In genomic region chr4:165328101-165328425, GRCh38 we compare ENCODE assay signal across 8 cellular contexts. TPM values are rescaled to one million over a fixed set of nuclear protein-coding genes. Genes with fewer than 3 reads are reported as not detected.
DNase-seq lines count a peak whose midpoint lies in the region; FAIRE-seq and TF ChIP-seq lines count a peak whose summit lies in the region.

No MANE protein-coding gene starts in this region.

- TF ChIP-seq EP300 in H1 (IDR thresholded peaks at IDR 0.05; ENCODE audit: borderline replicate concordance in 1 of 2, low read depth in 2 of 2, low read length in 2 of 2) (no peak), ovary (IDR thresholded peaks at IDR 0.05) (no peak)

- H2BK15ac ChIP-seq in H1 (ENCODE audit: low read length): no peak overlapping the region

- H3K14ac ChIP-seq in H1 (ENCODE audit: insufficient read length): peak overlapping the region; percentile 25

- H3K4me3 Mint-ChIP-seq in glutamatergic neuron (ENCODE audit: unreplicated experiment): no peak overlapping the region

- H3K56ac ChIP-seq in H1 (replicated peaks; ENCODE audit: insufficient read length, low read depth, low read length): peak overlapping the region; percentile 88

- peak overlapping the region; percentile 19 for H3K18ac ChIP-seq in H1 (ENCODE audit: extremely low read depth, low read length)

- H4K20me1 ChIP-seq in KMS-11 (ENCODE audit: insufficient read depth): peaks cover 22% of the 10 kb centered on the region; the same call in 1 of the 2 replicates
- H4K20me1 ChIP-seq in H1 (replicated peaks in 1 of 2; ENCODE audit: control insufficient read depth in 1 of 2, insufficient read depth in 2 of 2, low read length in 2 of 2): peaks cover 20 to 26% of the 10 kb centered on the region in 2 experiments

- WGBS in H1 (ENCODE audit: extremely low coverage in 1 of 2, insufficient coverage in 1 of 2, insufficient read length in 1 of 2, insufficient replicate concordance in 2 of 2, low coverage in 1 of 2, low lambda C conversion rate in 2 of 2, missing lambda C conversion rate in 1 of 2), 2 experiments: 2% methylated on average over 7 of the region's 7 CpGs; no CpG with 5 or more reads in 1 of the 2 experiments
- WGBS in ovary, 3 donors: 0 to 1% (median 1%) methylated on average over 7 of the region's 7 CpGs

- H2BK12ac ChIP-seq in H1 (ENCODE audit: low read depth, low read length): peak overlapping the region; percentile 40; the same call in 1 of the 2 replicates

- POLR2A ChIA-PET in H1 (lab: Charles Lee; ENCODE audit: partially characterized antibody): interaction anchor here (1.4 kb wide), 1 partner anchor 197 kb away, joined by 4 read pairs; no protein-coding TSS in a partner anchor

- H3K27ac ChIP-seq in KMS-11: peak overlapping the region; percentile 12
- H3K27ac ChIP-seq in H1 (ENCODE audit: low read depth, low read length): peak overlapping the region; percentile 32; the same call in 1 of the 2 replicates
- H3K27ac ChIP-seq in ovary: peak overlapping the region; percentile 60 to 82

- no peak for FAIRE-seq in H1 (lab: Jason Lieb, UNC)

- H2BK120ac ChIP-seq in H1 (replicated peaks; ENCODE audit: low read depth, low read length): peak overlapping the region; percentile 75

- no peak overlapping the region for H3K23ac ChIP-seq in H1 (ENCODE audit: insufficient read length)

- H3K79me2 ChIP-seq in KMS-11 (ENCODE audit: insufficient read depth, low read depth): peaks cover 53% of the 10 kb centered on the region
- H3K79me2 ChIP-seq in H1 (ENCODE audit: control insufficient read depth in 1 of 2, insufficient read depth in 2 of 2, low read length in 2 of 2): peaks cover 45 to 56% of the 10 kb centered on the region in 2 experiments

- H3K27me3 ChIP-seq in KMS-11 (ENCODE audit: insufficient read depth, low read depth) (no peaks in the 10 kb centered on the region), H1 (replicated peaks in 1 of 4; ENCODE audit: control insufficient read depth in 3 of 4, extremely low read depth in 1 of 4, insufficient read depth in 3 of 4, low read length in 3 of 4) (no peaks in the 10 kb centered on the region), ovary (no peaks in the 10 kb centered on the region)

- H3K4me3 ChIP-seq in KMS-11 (IDR thresholded peaks at IDR 0.05; ENCODE audit: insufficient read depth, low read depth, low read length) (peak overlapping the region; percentile 41), H1 (ENCODE audit: extremely low read depth in 1 of 4, insufficient read depth in 2 of 4, low read depth in 3 of 4, low read length in 4 of 4) (peak overlapping the region; percentile 93 to 98 (median 96)), ovary (peak overlapping the region; percentile 90)

- H2BK5ac ChIP-seq in H1 (ENCODE audit: low read depth, low read length): peak overlapping the region; percentile 87

- H3K9ac ChIP-seq in ES-I3 (ENCODE audit: low read depth, low read length) (peak overlapping the region; percentile 81), KMS-11 (peak overlapping the region; percentile 45; the same call in 1 of the 2 replicates), H1 (replicated peaks in 1 of 4; ENCODE audit: extremely low read depth in 1 of 4, low read depth in 3 of 4, low read length in 3 of 4) (peak overlapping the region; percentile 57 to 97 (median 82))

- H3K9me3 ChIP-seq in ES-I3 (ENCODE audit: control insufficient read depth, insufficient read depth, low read length) (no peaks in the 10 kb centered on the region), H1 (ENCODE audit: insufficient read depth in 2 of 2, low read depth in 1 of 2, low read length in 1 of 2) (no peaks in the 10 kb centered on the region), ovary (no peaks in the 10 kb centered on the region)

- H2BK20ac ChIP-seq in H1 (ENCODE audit: low read length): peak overlapping the region; percentile 13; the same call in 1 of the 2 replicates

- H2AFZ ChIP-seq in KMS-11 (ENCODE audit: low read depth) (peak overlapping the region; percentile 43; the same call in 1 of the 2 replicates), H1 (ENCODE audit: low read length) (0 out of 2 replicates have a peak overlapping the region, but pooled peaks have one; percentile 3)

- TF ChIP-seq POLR2A in H1 (IDR thresholded peaks at IDR 0.05; ENCODE audit: control extremely low read depth in 1 of 2, low read depth in 2 of 2, low read length in 2 of 2) (no peak), ovary (IDR thresholded peaks at IDR 0.05) (no peak)

- H3K79me1 ChIP-seq in H1 (ENCODE audit: low read depth, low read length): no peaks in the 10 kb centered on the region; the same call in 1 of the 2 replicates

- H3K27me3 Mint-ChIP-seq in glutamatergic neuron (ENCODE audit: unreplicated experiment): peaks cover 2% of the 10 kb centered on the region

- peak overlapping the region; percentile 89 for H4K91ac ChIP-seq in H1 (replicated peaks; ENCODE audit: insufficient read length, low read length)

- TF ChIP-seq RAD21 in H1 (IDR thresholded peaks at IDR 0.05 in 1 of 2, conservative IDR thresholded peaks at IDR 0.05 in 1 of 2; ENCODE audit: low read depth in 2 of 2, low read length in 2 of 2): no peak

- H3K4me2 ChIP-seq in KMS-11 (peak overlapping the region; percentile 74), H1 (ENCODE audit: insufficient read depth in 1 of 2, low read depth in 2 of 2, low read length in 2 of 2) (peak overlapping the region; percentile 88 to 90)

- H3K9me3 Mint-ChIP-seq in glutamatergic neuron (ENCODE audit: unreplicated experiment): no peaks in the 10 kb centered on the region

- 0 out of 2 replicates have a peak overlapping the region, but pooled peaks have one; percentile 14 for H2AK5ac ChIP-seq in H1 (ENCODE audit: low read depth, low read length)

- DNase-seq in H1 (ENCODE audit: low read depth in 1 of 2, low spot score in 2 of 2): no peak
- DNase-seq in ovary: no peak
- no peak for DNase-seq in RKO (ENCODE audit: low spot score)
- no peak for DNase-seq in glutamatergic neuron
- no peak for DNase-seq in NCI-H345 (lab: John Stamatoyannopoulos, UW)
- no peak for DNase-seq in NCI-H2029 treated with DMSO at 0.1 percent for 48 hours (lab: John Stamatoyannopoulos, UW)

- peak overlapping the region; percentile 96 for H3K4ac ChIP-seq in H1 (replicated peaks; ENCODE audit: insufficient read length, low read depth, low read length)

- H4K8ac ChIP-seq in H1 (ENCODE audit: extremely low read depth, insufficient read depth, low read length): no peak overlapping the region

- peaks cover 6% of the 10 kb centered on the region for H3K36me3 Mint-ChIP-seq in glutamatergic neuron (ENCODE audit: unreplicated experiment)

- H3K4me1 Mint-ChIP-seq in glutamatergic neuron (ENCODE audit: low read depth, unreplicated experiment): peaks cover 19% of the 10 kb centered on the region

- CTCF ChIA-PET in H1 (lab: Charles Lee; ENCODE audit: partially characterized antibody): interaction anchor here (1.5 to 2.0 kb wide), 3 partner anchors 15 to 196 kb away, joined by 3 to 13 read pairs (median 6); no protein-coding TSS in a partner anchor

- intact Hi-C loops in ovary (cut with DNase I): loop anchor here in 2 of 4 donors (5.0 to 10.0 kb wide), 2 partner anchors 213 to 216 kb away; partner anchors contain the start of gene TMEM192 (in 2 of the 2)

- H3K27ac Mint-ChIP-seq in glutamatergic neuron (ENCODE audit: unreplicated experiment): no peak overlapping the region

- H3K23me2 ChIP-seq in H1 (ENCODE audit: low read depth, low read length): peaks cover 3% of the 10 kb centered on the region

- H3K36me3 ChIP-seq in ES-I3 (ENCODE audit: insufficient read depth, low read length) (no peaks in the 10 kb centered on the region), KMS-11 (ENCODE audit: insufficient read depth) (0 out of 2 replicates have a peak, but pooled peaks cover under 1% of the 10 kb centered on the region), H1 (ENCODE audit: control insufficient read depth in 2 of 4, insufficient read depth in 4 of 4, low read length in 3 of 4) (peaks cover 0 to 26% (median 5%) of the 10 kb centered on the region in 4 experiments; a peak in 2 of 8 replicates), ovary (no peaks in the 10 kb centered on the region)

- peak overlapping the region; percentile 81 for H4K5ac ChIP-seq in H1 (ENCODE audit: insufficient read length, low read depth, low read length)

- H3K4me1 ChIP-seq in ES-I3 (ENCODE audit: insufficient read depth, low read length) (peaks cover 11% of the 10 kb centered on the region; the same call in 1 of the 2 replicates), KMS-11 (ENCODE audit: low read depth, poor library complexity, severe bottlenecking) (peaks cover 62% of the 10 kb centered on the region), H1 (replicated peaks in 1 of 4; ENCODE audit: control insufficient read depth in 3 of 4, insufficient read depth in 4 of 4, low read length in 3 of 4) (peaks cover 5 to 9% (median 7%) of the 10 kb centered on the region in 4 experiments), ovary (ENCODE audit: insufficient read depth) (peaks cover 10% of the 10 kb centered on the region)

- no peak for TF ChIP-seq CTCF in KMS-11 (conservative IDR thresholded peaks at IDR 0.05; ENCODE audit: low read depth, low read length)
- no peak for TF ChIP-seq CTCF in H1 (IDR thresholded peaks at IDR 0.05; ENCODE audit: control extremely low read depth in 1 of 3, insufficient read depth in 1 of 3, low read depth in 1 of 3, low read length in 3 of 3)
- TF ChIP-seq CTCF in ovary (IDR thresholded peaks at IDR 0.05): no peak
- no peak for TF ChIP-seq CTCF in glutamatergic neuron (IDR thresholded peaks at IDR 0.05; ENCODE audit: partially characterized antibody, unreplicated experiment)

RNA-seq across cellular contexts. Expression of gene MSMO1, which starts 0.6 kb away (rescaled TPM):
- total RNA-seq in H1 (2021; fragmentation: NEBNext Ultra II Directional; extraction: Animal tissue kit (Norgen Biotek cat#: 25700)): 105 and 109 TPM in 2 replicates
- polyA plus RNA-seq in H1 (2011; rRNA removed) (50.6 and 79.8 TPM in 2 replicates), ovary (100 to 1,000 TPM in 1 of 2 donors, 10 to 100 TPM in 1; 16.7 to 199 TPM)
- 73.4 TPM for polyA plus RNA-seq in H1 (2011; cell fraction: cytosol; rRNA removed)
- 25.7 TPM for polyA plus RNA-seq in H1 (2011; cell fraction: nucleus; rRNA removed)
- 39.1 to 77.9 TPM (median 42.7 TPM) in 4 replicates for polyA plus RNA-seq in H1 (2012, experiment 1 of 2)
- polyA plus RNA-seq in H1 (2012, experiment 2 of 2): 11.6 TPM
- polyA plus RNA-seq in H1 (2013, experiment 1 of 2): 238 TPM
- polyA plus RNA-seq in H1 (2013, experiment 2 of 2): 309 TPM
- polyA minus RNA-seq in H1 (2011; rRNA and poly(A)+ RNA removed): 40.2 and 47.0 TPM in 2 replicates
- 51.2 TPM for polyA minus RNA-seq in H1 (2011; cell fraction: cytosol; rRNA and poly(A)+ RNA removed)
- 29.2 TPM for polyA minus RNA-seq in H1 (2011; cell fraction: nucleus; rRNA and poly(A)+ RNA removed)
- total RNA-seq in ovary (100 to 1,000 TPM in 1 of 7 donors, 10 to 100 TPM in 6; 19.8 to 172 (median 25.7) TPM), glutamatergic neuron (ENCODE audit: unreplicated experiment) (180 TPM)

RNA-seq across cellular contexts. Expression of gene CPE, which starts 50.7 kb away (rescaled TPM):
- total RNA-seq in H1 (2021; fragmentation: NEBNext Ultra II Directional; extraction: Animal tissue kit (Norgen Biotek cat#: 25700)): 9.4 and 11.9 TPM in 2 replicates
- polyA plus RNA-seq in H1 (2011; rRNA removed) (9.3 and 10.2 TPM in 2 replicates), ovary (100 to 1,000 TPM in 1 of 2 donors, 10 to 100 TPM in 1; 69.2 to 207 TPM)
- polyA plus RNA-seq in H1 (2011; cell fraction: cytosol; rRNA removed): 14.4 TPM
- polyA plus RNA-seq in H1 (2011; cell fraction: nucleus; rRNA removed): 7.4 TPM
- 15.6 to 21.4 TPM (median 18.7 TPM) in 4 replicates for polyA plus RNA-seq in H1 (2012, experiment 1 of 2)
- 2.8 TPM for polyA plus RNA-seq in H1 (2012, experiment 2 of 2)
- polyA plus RNA-seq in H1 (2013, experiment 1 of 2): 19.9 TPM
- 21.7 TPM for polyA plus RNA-seq in H1 (2013, experiment 2 of 2)
- polyA minus RNA-seq in H1 (2011; rRNA and poly(A)+ RNA removed): 14.9 and 18.8 TPM in 2 replicates
- polyA minus RNA-seq in H1 (2011; cell fraction: cytosol; rRNA and poly(A)+ RNA removed): 7.9 TPM
- polyA minus RNA-seq in H1 (2011; cell fraction: nucleus; rRNA and poly(A)+ RNA removed): 4.1 TPM
- total RNA-seq in ovary (100 to 1,000 TPM in 1 of 7 donors, 10 to 100 TPM in 6; 19.9 to 114 (median 37.8) TPM), glutamatergic neuron (ENCODE audit: unreplicated experiment) (253 TPM)

Comparison
In these comparisons a context has a peak if more than half of its experiments do, and no peak if none do; other contexts are left out.
1. H3K27ac ChIP-seq: peak in every context shown above with its lines; median percentile 71 in ovary; 32 in H1; 12 in KMS-11.
2. H3K4me3 ChIP-seq: peak in every context shown above with its lines; median percentile 96 in H1; 90 in ovary; 41 in KMS-11.